1 cellular context compared by ENCODE assay signal in the genomic region with DNA sequence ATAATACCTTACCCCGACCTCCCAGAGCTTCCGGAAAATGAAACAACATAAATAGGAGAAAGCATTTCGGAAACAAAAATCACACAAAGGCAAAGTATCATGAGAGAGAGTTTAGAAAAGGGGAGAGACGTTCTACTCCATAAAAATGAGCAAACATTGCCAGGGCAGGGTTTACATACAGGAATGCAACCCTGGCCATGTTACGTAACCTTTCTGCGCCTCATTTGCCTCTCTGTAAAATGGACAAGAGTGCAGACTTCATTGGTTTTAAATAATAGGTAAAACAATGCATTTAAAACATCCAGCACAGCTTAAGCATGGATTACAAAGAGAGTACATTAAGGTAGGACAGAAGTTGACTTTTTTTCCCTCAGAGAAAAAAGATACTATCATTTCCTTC.
TF ChIP-seq lines count a peak whose summit lies in the region.

No MANE protein-coding gene starts in this region.

TF ChIP-seq in Ishikawa, 13 proteins besides CTCF, POLR2A, EP300 and RAD21 (continued from another document):
- TF ChIP-seq ZBTB7A (IDR thresholded peaks at IDR 0.05; ENCODE audit: low read depth): no peak
- peak; percentile 10; the same call in 1 of the 2 replicates for TF ChIP-seq CEBPB (IDR thresholded peaks at IDR 0.05)
- no peak for TF ChIP-seq EGR1 (IDR thresholded peaks at IDR 0.05)
TF ChIP-seq in Ishikawa: peak in this region for 1.
